In the genomic region with DNA sequence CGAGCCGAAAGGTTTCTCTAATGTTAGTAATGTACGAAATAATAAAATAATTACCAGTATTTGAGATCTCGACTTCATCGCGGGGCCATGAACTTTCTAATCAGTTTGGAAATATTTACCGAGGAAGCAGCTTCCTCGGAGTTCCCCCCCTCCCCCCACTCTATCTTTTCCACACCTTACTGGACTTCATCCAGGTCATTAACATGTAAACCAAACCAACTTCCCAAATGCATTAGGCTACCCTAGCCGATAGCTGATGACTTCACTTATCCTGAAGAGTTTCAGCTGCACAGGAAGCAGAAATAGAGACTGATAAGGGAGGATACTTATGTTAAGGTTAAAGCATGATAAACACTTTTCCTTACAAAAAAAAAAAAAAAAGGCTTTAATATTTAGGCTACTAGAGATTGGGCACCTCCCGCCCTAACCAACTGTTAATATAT, we compare ENCODE assay signal across 8 cellular contexts. TPM values are rescaled to one million over a fixed set of nuclear protein-coding genes. Genes with fewer than 3 reads are reported as not detected.
DNase-seq lines count a peak whose midpoint lies in the region; ATAC-seq, FAIRE-seq and TF ChIP-seq lines count a peak whose summit lies in the region.

No MANE protein-coding gene starts in this region.

- peak overlapping the region; percentile 98 for H3K4me2 ChIP-seq in A549

- in situ Hi-C loops in astrocyte of the cerebellum (cut with HindIII; ENCODE audit: low sequenced_read_pairs): no loop called here

- H3K4me3 ChIP-seq in A549: peak overlapping the region; percentile 54; the same call in 2 of the 3 replicates
- H3K4me3 ChIP-seq in astrocyte of the cerebellum (ENCODE audit: low read depth, low read length): peak overlapping the region; percentile 63
- H3K4me3 ChIP-seq in lower lobe of right lung: peak overlapping the region; percentile 65

- intact Hi-C loops in lower lobe of right lung (cut with DNase I): no loop called here

- no peak for TF ChIP-seq POLR2A in A549 (IDR thresholded peaks at IDR 0.05; ENCODE audit: low read length)

- no peak for ATAC-seq in A549
- peak in 1 of 2 donors; percentile 6 for ATAC-seq in lower lobe of right lung
- no peak for ATAC-seq in GM18873 (IDR thresholded peaks at IDR 0.05; ENCODE audit: low FRiP score, unreplicated experiment)

- no peaks in the 10 kb centered on the region for H3K9me3 ChIP-seq in A549
- no peaks in the 10 kb centered on the region for H3K9me3 ChIP-seq in lower lobe of right lung

- H3K27ac ChIP-seq in A549: no peak overlapping the region
- H3K27ac ChIP-seq in lower lobe of right lung: peak overlapping the region; percentile 86

- H3K27me3 ChIP-seq in lower lobe of right lung (ENCODE audit: low read depth): no peaks in the 10 kb centered on the region

- FAIRE-seq in A549 (lab: Jason Lieb, UNC): no peak
- no peak for FAIRE-seq in urothelium cell line (lab: Jason Lieb, UNC)

- TF ChIP-seq CTCF in A549 (IDR thresholded peaks at IDR 0.05) (no peak), astrocyte of the cerebellum (IDR thresholded peaks at IDR 0.05; ENCODE audit: low read depth, low read length, missing control alignments) (no peak), lower lobe of right lung (IDR thresholded peaks at IDR 0.05) (no peak)

- TF ChIP-seq RAD21 in A549 (conservative IDR thresholded peaks at IDR 0.05 in 1 of 2, IDR thresholded peaks at IDR 0.05 in 1 of 2): no peak

- H3K36me3 ChIP-seq in lower lobe of right lung: no peaks in the 10 kb centered on the region

- DNase-seq in A549 (ENCODE audit: low read depth in 1 of 2, low spot score in 1 of 2) (no peak), HEK293T (ENCODE audit: extremely low spot score) (no peak), astrocyte of the cerebellum (ENCODE audit: low read depth) (no peak), lower lobe of right lung (no peak), urothelium cell line (ENCODE audit: low spot score) (peak; percentile 10), NCI-H526 treated with DMSO at 0.1 percent for 48 hours (lab: John Stamatoyannopoulos, UW) (no peak), GM03348 (ENCODE audit: low spot score) (no peak)

- TF ChIP-seq EP300 in A549 (IDR thresholded peaks at IDR 0.05): no peak

- POLR2A ChIA-PET in A549 (lab: Yijun Ruan, JAX) (no interaction called here), HEK293T (lab: Yijun Ruan, JAX) (interaction anchor here (0.8 to 1.6 kb wide), 3 partner anchors 9 to 154 kb away, joined by 3 to 7 read pairs (median 3); no protein-coding TSS in a partner anchor)

- WGBS in A549 (ENCODE audit: missing lambda C conversion rate): 22% methylated on average over 10 of the region's 10 CpGs

- CTCF ChIA-PET in A549 (lab: Yijun Ruan, JAX): no interaction called here
- CTCF ChIA-PET in HEK293T (lab: Yijun Ruan, JAX): interaction anchor here (1.4 kb wide), 1 partner anchor 155 kb away, joined by 6 read pairs; no protein-coding TSS in a partner anchor

- peaks cover 6% of the 10 kb centered on the region; the same call in 1 of the 3 replicates for H3K4me1 ChIP-seq in A549
- H3K4me1 ChIP-seq in lower lobe of right lung: peaks cover 20% of the 10 kb centered on the region

TF ChIP-seq in A549, 52 proteins besides CTCF, POLR2A, EP300 and RAD21:
- TF ChIP-seq, protein P1, sequence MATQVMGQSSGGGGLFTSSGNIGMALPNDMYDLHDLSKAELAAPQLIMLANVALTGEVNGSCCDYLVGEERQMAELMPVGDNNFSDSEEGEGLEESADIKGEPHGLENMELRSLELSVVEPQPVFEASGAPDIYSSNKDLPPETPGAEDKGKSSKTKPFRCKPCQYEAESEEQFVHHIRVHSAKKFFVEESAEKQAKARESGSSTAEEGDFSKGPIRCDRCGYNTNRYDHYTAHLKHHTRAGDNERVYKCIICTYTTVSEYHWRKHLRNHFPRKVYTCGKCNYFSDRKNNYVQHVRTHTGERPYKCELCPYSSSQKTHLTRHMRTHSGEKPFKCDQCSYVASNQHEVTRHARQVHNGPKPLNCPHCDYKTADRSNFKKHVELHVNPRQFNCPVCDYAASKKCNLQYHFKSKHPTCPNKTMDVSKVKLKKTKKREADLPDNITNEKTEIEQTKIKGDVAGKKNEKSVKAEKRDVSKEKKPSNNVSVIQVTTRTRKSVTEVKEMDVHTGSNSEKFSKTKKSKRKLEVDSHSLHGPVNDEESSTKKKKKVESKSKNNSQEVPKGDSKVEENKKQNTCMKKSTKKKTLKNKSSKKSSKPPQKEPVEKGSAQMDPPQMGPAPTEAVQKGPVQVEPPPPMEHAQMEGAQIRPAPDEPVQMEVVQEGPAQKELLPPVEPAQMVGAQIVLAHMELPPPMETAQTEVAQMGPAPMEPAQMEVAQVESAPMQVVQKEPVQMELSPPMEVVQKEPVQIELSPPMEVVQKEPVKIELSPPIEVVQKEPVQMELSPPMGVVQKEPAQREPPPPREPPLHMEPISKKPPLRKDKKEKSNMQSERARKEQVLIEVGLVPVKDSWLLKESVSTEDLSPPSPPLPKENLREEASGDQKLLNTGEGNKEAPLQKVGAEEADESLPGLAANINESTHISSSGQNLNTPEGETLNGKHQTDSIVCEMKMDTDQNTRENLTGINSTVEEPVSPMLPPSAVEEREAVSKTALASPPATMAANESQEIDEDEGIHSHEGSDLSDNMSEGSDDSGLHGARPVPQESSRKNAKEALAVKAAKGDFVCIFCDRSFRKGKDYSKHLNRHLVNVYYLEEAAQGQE (IDR thresholded peaks at IDR 0.05): no peak
TF ChIP-seq in A549: peak in this region for 0.

TF ChIP-seq in HEK293T, 16 proteins besides CTCF, POLR2A, EP300 and RAD21:
- TF ChIP-seq ZNF384 (IDR thresholded peaks at IDR 0.05) (no peak), ARNT (IDR thresholded peaks at IDR 0.05) (no peak), SUZ12 (IDR thresholded peaks at IDR 0.05) (no peak), L3MBTL2 (conservative IDR thresholded peaks at IDR 0.05) (peak; percentile 14; the same call in 1 of the 2 replicates), SP1 (IDR thresholded peaks at IDR 0.05) (no peak)

RNA-seq across cellular contexts. Expression of gene MEF2C, which starts 1.5 kb away (rescaled TPM):
- polyA plus RNA-seq in A549 (2011; rRNA removed): 0.03 and 0.05 TPM in 2 replicates
- not detected in 2 replicates for polyA plus RNA-seq in A549 (2012; cell fraction: cytosol; rRNA removed)
- polyA plus RNA-seq in A549 (2012; cell fraction: nucleus; rRNA removed): not detected in 2 replicates
- 0.06 to 0.12 TPM (median 0.10 TPM) in 3 replicates for polyA plus RNA-seq in A549 (2017; fragmentation: RNase III; extraction: RNeasy Plus Mini Kit Qiagen cat#74134 plus additional on column Dnase treatment)
- polyA minus RNA-seq in A549 (2011; rRNA and poly(A)+ RNA removed): 0.05 and 0.12 TPM in 2 replicates
- 42.0 TPM for total RNA-seq in lower lobe of right lung
